In the genomic region with DNA sequence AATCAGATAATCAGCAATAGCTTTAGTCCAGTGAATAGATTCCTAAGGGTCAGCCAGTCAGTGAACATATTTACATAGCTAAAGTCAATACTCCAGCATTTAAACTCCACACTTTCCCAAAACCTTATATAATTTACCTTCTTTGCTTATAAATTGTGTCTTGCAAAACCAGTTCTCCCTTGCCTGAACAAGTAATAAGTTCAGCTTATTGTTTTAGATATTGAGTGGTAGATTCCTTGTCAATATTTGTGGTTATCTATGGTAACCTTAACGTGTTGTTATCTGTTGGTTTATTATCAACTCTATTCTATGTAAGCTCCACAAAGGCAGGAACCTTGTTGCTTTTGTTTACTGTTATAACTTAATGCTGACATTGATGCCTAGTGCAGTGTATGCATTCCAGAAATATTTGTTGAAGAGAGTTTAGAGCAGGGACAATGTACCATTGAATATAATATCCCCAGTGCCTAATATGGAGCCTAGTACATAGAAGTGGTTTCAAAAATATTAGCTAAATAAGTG, we compare ENCODE assay signal across 22 cellular contexts. TPM values are rescaled to one million over a fixed set of nuclear protein-coding genes. Genes with fewer than 3 reads are reported as not detected.
"Had no signal": no experiment of that assay in that cellular context is flagged by ENCODE, and none has a peak within 500 bp of the region (broad histone marks: within the 10 kb centered on the region; RNA-seq: fewer than 3 reads in every experiment).

No MANE protein-coding gene starts in this region.

- H3K27me3 Mint-ChIP-seq: memory B cell had no signal

- H3K9me3 ChIP-seq: prostate gland, suprapubic skin had no signal

- H3K27me3 ChIP-seq: ascending aorta, suprapubic skin had no signal

- H3K4me3 Mint-ChIP-seq: activated CD4-positive, alpha-beta memory T cell treated with anti-CD3 and anti-CD28 coated beads, Interleukin-2, amount 10 ng/mL, durations not matched to agents 7 days and 5 days; activated CD4-positive, alpha-beta T cell treated with anti-CD3 and anti-CD28 coated beads for 36 hours; activated naive CD8-positive, alpha-beta T cell treated with anti-CD3 and anti-CD28 coated beads, Interleukin-2, amount 10 ng/mL, durations not matched to agents 7 days and 5 days; activated T-cell treated with anti-CD3 and anti-CD28 coated beads, Interleukin-2, amount 50 U/mL, for 72 hours; memory B cell; natural killer cell treated with Interleukin-12 subunit alpha and Interleukin-12 subunit beta and Interleukin-15 and Interleukin-18, amount 100 ng/mL, for 72 hours had no signal

- DNase-seq: activated CD4-positive, alpha-beta memory T cell treated with anti-CD3 and anti-CD28 coated beads, Interleukin-2, amount 10 ng/mL, durations not matched to agents 7 days and 5 days; activated CD4-positive, alpha-beta T cell treated with anti-CD3 and anti-CD28 coated beads for 36 hours; activated CD8-positive, alpha-beta memory T cell treated with anti-CD3 and anti-CD28 coated beads, Interleukin-2, amount 50 U/mL, for 4 hours; activated gamma-delta T cell treated with Interleukin-2 at 50 U/mL for 16 hours; activated naive CD8-positive, alpha-beta T cell treated with anti-CD3 and anti-CD28 coated beads, Interleukin-2, amount 10 ng/mL, durations not matched to agents 7 days and 5 days; activated T-cell treated with anti-CD3 and anti-CD28 coated beads, Interleukin-2, amount 50 U/mL, for 72 hours; central memory CD4-positive, alpha-beta T cell; cortex of kidney; effector memory CD4-positive, alpha-beta T cell; erythroblast; nucleus accumbens; stimulated activated naive CD4-positive, alpha-beta T cell treated with Interleukin-2 at 50 U/mL for 16 hours; T1000; WERI-Rb-1 had no signal

- H3K4me3 ChIP-seq: ascending aorta, prostate gland, suprapubic skin had no signal

- H3K9me3 Mint-ChIP-seq: natural killer cell treated with Interleukin-12 subunit alpha and Interleukin-12 subunit beta and Interleukin-15 and Interleukin-18, amount 100 ng/mL, for 72 hours had no signal

- H3K27ac ChIP-seq: ascending aorta, prostate gland, suprapubic skin had no signal

- ATAC-seq: activated CD4-positive, alpha-beta T cell treated with anti-CD3 and anti-CD28 coated beads for 36 hours; activated T-cell treated with anti-CD3 and anti-CD28 coated beads, Interleukin-2, amount 50 U/mL, for 72 hours; left lobe of liver; sciatic nerve had no signal

- H3K36me3 ChIP-seq: ascending aorta, prostate gland, suprapubic skin, WERI-Rb-1 had no signal

- H3K27ac Mint-ChIP-seq: activated CD4-positive, alpha-beta memory T cell treated with anti-CD3 and anti-CD28 coated beads, Interleukin-2, amount 10 ng/mL, durations not matched to agents 7 days and 5 days; activated CD4-positive, alpha-beta T cell treated with anti-CD3 and anti-CD28 coated beads for 36 hours; activated naive CD8-positive, alpha-beta T cell treated with anti-CD3 and anti-CD28 coated beads, Interleukin-2, amount 10 ng/mL, durations not matched to agents 7 days and 5 days; activated T-cell treated with anti-CD3 and anti-CD28 coated beads, Interleukin-2, amount 50 U/mL, for 72 hours; natural killer cell treated with Interleukin-12 subunit alpha and Interleukin-12 subunit beta and Interleukin-15 and Interleukin-18, amount 100 ng/mL, for 72 hours had no signal

- H3K36me3 Mint-ChIP-seq: memory B cell; natural killer cell treated with Interleukin-12 subunit alpha and Interleukin-12 subunit beta and Interleukin-15 and Interleukin-18, amount 100 ng/mL, for 72 hours had no signal

- H3K4me1 ChIP-seq: ascending aorta, prostate gland, suprapubic skin had no signal

- H3K4me1 Mint-ChIP-seq: activated CD4-positive, alpha-beta T cell treated with anti-CD3 and anti-CD28 coated beads for 36 hours; memory B cell had no signal

RNA-seq across cellular contexts. Expression of a gene that starts 24.0 kb away (rescaled TPM):
- total RNA-seq: activated CD4-positive, alpha-beta memory T cell treated with anti-CD3 and anti-CD28 coated beads, Interleukin-2, amount 10 ng/mL, durations not matched to agents 7 days and 5 days; activated CD4-positive, alpha-beta T cell treated with anti-CD3 and anti-CD28 coated beads for 36 hours; activated naive CD8-positive, alpha-beta T cell treated with anti-CD3 and anti-CD28 coated beads, Interleukin-2, amount 10 ng/mL, durations not matched to agents 7 days and 5 days; activated T-cell treated with anti-CD3 and anti-CD28 coated beads, Interleukin-2, amount 50 U/mL, for 72 hours; ascending aorta; left lobe of liver; natural killer cell treated with Interleukin-12 subunit alpha and Interleukin-12 subunit beta and Interleukin-15 and Interleukin-18, amount 100 ng/mL, for 72 hours; prostate gland; sciatic nerve; suprapubic skin; ureter had no signal
